10 cellular contexts compared by ENCODE assay signal in the genomic region with DNA sequence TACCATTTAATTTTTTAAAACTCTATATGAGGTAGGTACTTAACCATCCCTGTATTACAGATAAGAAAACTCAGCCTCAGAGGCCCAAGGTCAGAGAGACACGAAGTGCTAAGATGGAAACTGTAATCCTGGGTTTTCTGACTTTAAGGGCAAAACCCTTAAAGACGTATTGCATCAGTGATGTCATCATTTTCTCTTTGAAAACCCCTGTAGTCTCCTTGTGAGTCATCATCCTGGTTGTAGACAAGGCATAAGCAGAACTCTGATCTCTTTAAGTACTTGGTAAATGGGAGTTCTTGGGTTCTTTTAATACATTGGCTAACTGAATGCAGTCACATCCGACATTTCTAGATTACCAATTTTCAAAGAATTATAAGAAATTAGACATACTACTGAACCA. TPM values are rescaled to one million over a fixed set of nuclear protein-coding genes. Genes with fewer than 3 reads are reported as not detected.
A peak's percentile ranks its signal among the peaks of the same experiment; 100 is the strongest.
DNase-seq lines count a peak whose midpoint lies in the region; ATAC-seq and TF ChIP-seq lines count a peak whose summit lies in the region.
"Had no signal": no experiment of that assay in that cellular context is flagged by ENCODE, and none has a peak within 500 bp of the region (broad histone marks: within the 10 kb centered on the region; RNA-seq: fewer than 3 reads in every experiment).

No MANE protein-coding gene starts in this region.

- H3K4me2 ChIP-seq in OCI-LY3 (ENCODE audit: low read length) (peak overlapping the region; percentile 63), smooth muscle cell (peak overlapping the region; percentile 35), GM23338 (no peak overlapping the region)

- H3K4me3 Mint-ChIP-seq in activated T-cell treated with anti-CD3 and anti-CD28 coated beads, Interleukin-2, amount 50 U/mL, for 4 hours = no peak overlapping the region
- no peak overlapping the region for H3K4me3 Mint-ChIP-seq in GM23338
- H3K4me3 Mint-ChIP-seq: naive thymus-derived CD8-positive, alpha-beta T cell had no signal

- H3K9me2 ChIP-seq in GM23338 (ENCODE audit: insufficient read depth) = no peaks in the 10 kb centered on the region

- H3K36me3 ChIP-seq in OCI-LY3 (replicated peaks; ENCODE audit: low read depth, low read length) = peaks cover 2% of the 10 kb centered on the region
- H3K36me3 ChIP-seq in smooth muscle cell (ENCODE audit: low read depth) = no peaks in the 10 kb centered on the region
- no peaks in the 10 kb centered on the region for H3K36me3 ChIP-seq in GM23338 (ENCODE audit: insufficient read depth)

- H3K27me3 ChIP-seq in OCI-LY3 (ENCODE audit: low read depth, low read length) = peaks cover 15% of the 10 kb centered on the region; the same call in 1 of the 2 replicates
- H3K27me3 ChIP-seq in smooth muscle cell (ENCODE audit: low read depth) = no peaks in the 10 kb centered on the region
- H3K27me3 ChIP-seq in GM23338 (ENCODE audit: insufficient read depth) = no peaks in the 10 kb centered on the region

- no peak overlapping the region for H2AFZ ChIP-seq in OCI-LY3 (ENCODE audit: low read depth, low read length)
- H2AFZ ChIP-seq in smooth muscle cell (ENCODE audit: low read depth) = no peak overlapping the region
- no peak overlapping the region for H2AFZ ChIP-seq in GM23338

- H3K4me3 ChIP-seq in OCI-LY3 (ENCODE audit: low read length) (peak overlapping the region; percentile 51), smooth muscle cell (no peak overlapping the region), GM23338 (no peak overlapping the region)

- no peak for DNase-seq in activated T-cell treated with anti-CD3 and anti-CD28 coated beads, Interleukin-2, amount 50 U/mL, for 4 hours
- DNase-seq in activated T-cell treated with anti-CD3 and anti-CD28 coated beads for 4 hours = no peak
- DNase-seq in smooth muscle cell (lab: John Stamatoyannopoulos, UW; ENCODE audit: unreplicated experiment) = no peak
- no peak for DNase-seq in GM23338 (ENCODE audit: low spot score)
- DNase-seq in activated CD8-positive, alpha-beta memory T cell treated with anti-CD3 and anti-CD28 coated beads, Interleukin-2, amount 50 U/mL, for 4 hours = no peak
- no peak for DNase-seq in NCI-H146 (lab: John Stamatoyannopoulos, UW)
- DNase-seq: naive thymus-derived CD8-positive, alpha-beta T cell; NCI-H748 treated with DMSO at 0.1 percent for 48 hours had no signal

- H3K4me1 ChIP-seq in OCI-LY3 (ENCODE audit: low read length) = peaks cover 26% of the 10 kb centered on the region
- no peaks in the 10 kb centered on the region for H3K4me1 ChIP-seq in smooth muscle cell (ENCODE audit: low read depth)
- H3K4me1 ChIP-seq in GM23338 (ENCODE audit: insufficient read depth) = no peaks in the 10 kb centered on the region

- H3K9ac ChIP-seq in OCI-LY3 (ENCODE audit: low read length) (no peak overlapping the region), smooth muscle cell (ENCODE audit: low read depth) (no peak overlapping the region)

- no peaks in the 10 kb centered on the region for H3K4me1 Mint-ChIP-seq in activated T-cell treated with anti-CD3 and anti-CD28 coated beads, Interleukin-2, amount 50 U/mL, for 4 hours (ENCODE audit: low read depth)
- H3K4me1 Mint-ChIP-seq in GM23338 = no peaks in the 10 kb centered on the region; the same call in 1 of the 3 replicates
- H3K4me1 Mint-ChIP-seq: naive thymus-derived CD8-positive, alpha-beta T cell had no signal

- H4K20me1 ChIP-seq in OCI-LY3 (ENCODE audit: insufficient read depth, low read length) = no peaks in the 10 kb centered on the region
- H4K20me1 ChIP-seq in smooth muscle cell (ENCODE audit: low read depth) = no peaks in the 10 kb centered on the region
- H4K20me1 ChIP-seq in GM23338 (replicated peaks; ENCODE audit: insufficient read depth) = no peaks in the 10 kb centered on the region

- ATAC-seq in activated T-cell treated with anti-CD3 and anti-CD28 coated beads, Interleukin-2, amount 50 U/mL, for 4 hours = peak; percentile 38 to 72
- ATAC-seq in HG02840 (IDR thresholded peaks at IDR 0.05; ENCODE audit: low FRiP score, unreplicated experiment) (peak; percentile 71), GM23338 (no peak)
- ATAC-seq: naive thymus-derived CD8-positive, alpha-beta T cell had no signal

- no peaks in the 10 kb centered on the region for H3K36me3 Mint-ChIP-seq in activated T-cell treated with anti-CD3 and anti-CD28 coated beads, Interleukin-2, amount 50 U/mL, for 4 hours (ENCODE audit: insufficient read depth)
- peaks cover 3% of the 10 kb centered on the region; the same call in 1 of the 3 replicates for H3K36me3 Mint-ChIP-seq in GM23338 (ENCODE audit: low read depth)

- H3K79me2 ChIP-seq in OCI-LY3 (ENCODE audit: low read length) = no peaks in the 10 kb centered on the region
- H3K79me2 ChIP-seq in smooth muscle cell (ENCODE audit: low read depth) = no peaks in the 10 kb centered on the region
- no peaks in the 10 kb centered on the region for H3K79me2 ChIP-seq in GM23338 (replicated peaks; ENCODE audit: insufficient read depth)

- TF ChIP-seq CTCF in OCI-LY3 (IDR thresholded peaks at IDR 0.05; ENCODE audit: low read depth, low read length) (no peak), smooth muscle cell (IDR thresholded peaks at IDR 0.05; ENCODE audit: borderline replicate concordance, insufficient read depth, poor library complexity, severe bottlenecking) (no peak), GM23338 (conservative IDR thresholded peaks at IDR 0.05; ENCODE audit: low read depth in 2 of 2) (no peak)

- no peaks in the 10 kb centered on the region for H3K27me3 Mint-ChIP-seq in activated T-cell treated with anti-CD3 and anti-CD28 coated beads, Interleukin-2, amount 50 U/mL, for 4 hours (ENCODE audit: low read depth)
- H3K27me3 Mint-ChIP-seq in GM23338 (ENCODE audit: insufficient read depth, low read depth, poor library complexity) = no peaks in the 10 kb centered on the region

- H3K9me3 Mint-ChIP-seq in activated T-cell treated with anti-CD3 and anti-CD28 coated beads, Interleukin-2, amount 50 U/mL, for 4 hours = peaks cover 14% of the 10 kb centered on the region
- peaks cover 7% of the 10 kb centered on the region; the same call in 2 of the 3 replicates for H3K9me3 Mint-ChIP-seq in GM23338

- H3F3A ChIP-seq in smooth muscle cell (ENCODE audit: low read depth) (no peaks in the 10 kb centered on the region), GM23338 (replicated peaks; ENCODE audit: low read depth) (no peaks in the 10 kb centered on the region)

- no peak overlapping the region for H3K27ac Mint-ChIP-seq in GM23338
- H3K27ac Mint-ChIP-seq: naive thymus-derived CD8-positive, alpha-beta T cell had no signal

- 9% methylated on average over 3 of the region's 3 CpGs for WGBS in smooth muscle cell (ENCODE audit: low lambda C conversion rate)

- H3K27ac ChIP-seq in OCI-LY3 (ENCODE audit: low read length) (no peak overlapping the region), smooth muscle cell (ENCODE audit: low read depth) (peak overlapping the region; percentile 40), GM23338 (ENCODE audit: low read depth) (no peak overlapping the region)

- 0 out of 2 replicates have a peak, but pooled peaks cover 4% of the 10 kb centered on the region for H3K9me3 ChIP-seq in OCI-LY3 (ENCODE audit: insufficient read depth, low read length)
- H3K9me3 ChIP-seq in smooth muscle cell (replicated peaks; ENCODE audit: low read depth) = peaks cover 5% of the 10 kb centered on the region

TF ChIP-seq in GM23338, 12 proteins besides CTCF, POLR2A, EP300 and RAD21 (continues in another document):
- TF ChIP-seq ZNF114 (CRISPR knock-in tag; IDR thresholded peaks at IDR 0.05) (no peak), STAT1 (IDR thresholded peaks at IDR 0.05; ENCODE audit: unreplicated experiment) (no peak), EZH2phosphoT487 (IDR thresholded peaks at IDR 0.05; ENCODE audit: unreplicated experiment) (no peak)

RNA-seq across cellular contexts. Expression of gene MDFIC2, which starts 48.5 kb away (rescaled TPM):
- not detected for total RNA-seq in activated T-cell treated with anti-CD3 and anti-CD28 coated beads, Interleukin-2, amount 50 U/mL, for 4 hours
- not detected in 2 replicates for total RNA-seq in smooth muscle cell
- polyA plus RNA-seq in smooth muscle cell (not detected in 2 replicates), GM23338 (2016; fragmentation: Nextera tagmentation; extraction: Ambion mirVana) (not detected in 2 replicates)
- total RNA-seq in GM23338 (2014; rRNA removed; shearing (Covaris generic)) = not detected in 2 replicates
- total RNA-seq: naive thymus-derived CD8-positive, alpha-beta T cell had no signal
- polyA plus RNA-seq: naive thymus-derived CD8-positive, alpha-beta T cell had no signal
